In the genomic region with DNA sequence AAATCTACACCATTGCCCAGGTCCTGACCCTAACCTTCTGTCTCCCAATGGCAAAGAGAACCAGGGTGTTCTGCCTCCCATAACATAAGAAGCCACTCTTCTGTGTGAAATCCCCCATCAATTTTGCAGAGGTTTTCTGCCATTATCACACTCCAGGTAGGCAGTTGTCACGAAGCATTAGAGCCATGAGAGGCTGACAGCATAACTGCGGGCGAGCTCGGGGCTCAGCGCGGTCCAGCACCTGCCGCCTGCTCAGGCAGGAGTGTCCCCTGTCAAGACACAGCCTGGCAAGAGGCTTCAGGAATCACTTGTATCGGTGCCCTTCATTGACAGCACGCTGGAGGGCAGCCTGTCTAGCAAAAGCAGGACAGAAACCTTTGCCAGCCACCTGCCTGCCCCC, we compare ENCODE assay signal across 27 cellular contexts.
"Had no signal": no experiment of that assay in that cellular context is flagged by ENCODE, and none has a peak within 500 bp of the region (broad histone marks: within the 10 kb centered on the region; RNA-seq: fewer than 3 reads in every experiment).

No MANE protein-coding gene starts in this region.

- DNase-seq: activated CD4-positive, alpha-beta T cell treated with anti-CD3 and anti-CD28 coated beads for 36 hours; activated CD4-positive, CD25-positive, alpha-beta regulatory T cell; activated CD8-positive, alpha-beta T cell treated with anti-CD3 and anti-CD28 coated beads, Interleukin-2, amount 10 ng/mL, durations not matched to agents 7 days and 5 days; activated effector memory CD4-positive, alpha-beta T cell treated with anti-CD3 and anti-CD28 coated beads, Interleukin-2, amount 50 U/mL, for 16 hours; activated naive CD4-positive, alpha-beta T cell treated with anti-CD3 and anti-CD28 coated beads for 36 hours; activated naive CD8-positive, alpha-beta T cell treated with anti-CD3 and anti-CD28 coated beads for 36 hours; adrenal gland; aorta; body of pancreas; islet precursor cell; left ventricle myocardium superior; naive B cell; nephron progenitor cell; pancreas; sigmoid colon; small intestine; stimulated activated CD4-positive, alpha-beta T cell treated with anti-CD3 and anti-CD28 coated beads, Interleukin-4, amount 100 ng/mL, for 4 hours; stimulated activated CD8-positive, alpha-beta memory T cell treated with anti-CD3 and anti-CD28 coated beads, Interleukin-4, amount 100 ng/mL, for 48 hours; stimulated activated naive CD8-positive, alpha-beta T cell treated with anti-CD3 and anti-CD28 coated beads, Interleukin-15, amount 100 ng/mL, for 72 hours; substantia nigra; uterus had no signal

- H3K27me3 ChIP-seq: adrenal gland, body of pancreas, cardiac muscle cell, gastroesophageal sphincter, hepatocyte, sigmoid colon, uterus had no signal

- H3K79me2 ChIP-seq: hepatocyte had no signal

- H3K4me3 ChIP-seq: adrenal gland, body of pancreas, cardiac muscle cell, gastroesophageal sphincter, hepatocyte, pancreas, prostate gland, sigmoid colon, uterus had no signal

- H3K36me3 ChIP-seq: adrenal gland, cardiac muscle cell, gastroesophageal sphincter, pancreas, prostate gland, sigmoid colon, uterus had no signal

- H3K4me2 ChIP-seq: hepatocyte had no signal

- ATAC-seq: activated CD4-positive, alpha-beta T cell treated with anti-CD3 and anti-CD28 coated beads for 36 hours; activated CD8-positive, alpha-beta T cell treated with anti-CD3 and anti-CD28 coated beads, Interleukin-2, amount 10 ng/mL, durations not matched to agents 7 days and 5 days; body of pancreas; gastroesophageal sphincter; left ventricle myocardium superior; pancreas; stimulated activated memory B cell treated with anti-CD40 and anti-IgM and Interleukin-4, amounts not matched to agents 10 μg/mL and 1 μg/mL and 100 μg/mL, for 72 hours; stimulated activated naive CD8-positive, alpha-beta T cell treated with anti-CD3 and anti-CD28 coated beads, Interleukin-15, amount 100 ng/mL, for 72 hours had no signal

- FAIRE-seq: endothelial cell of umbilical vein, pancreas, small intestine had no signal

- H3K9me3 ChIP-seq: adrenal gland, pancreas, prostate gland, uterus had no signal

- H3K27ac ChIP-seq: adrenal gland, body of pancreas, cardiac muscle cell, gastroesophageal sphincter, hepatocyte, pancreas, prostate gland, sigmoid colon, uterus had no signal

- H3K4me1 ChIP-seq: adrenal gland, body of pancreas, gastroesophageal sphincter, pancreas, prostate gland, sigmoid colon, uterus had no signal

- H2AFZ ChIP-seq: hepatocyte had no signal
